In genomic region chr3:120174811-120175210, GRCh38 we compare ENCODE assay signal across 24 cellular contexts.
"Had no signal": no experiment of that assay in that cellular context is flagged by ENCODE, and none has a peak within 500 bp of the region (broad histone marks: within the 10 kb centered on the region; RNA-seq: fewer than 3 reads in every experiment).

No MANE protein-coding gene starts in this region.

- H3K27ac ChIP-seq: pancreas, psoas muscle, suprapubic skin, tibial artery, VCaP had no signal

- H3K27ac Mint-ChIP-seq: activated naive CD4-positive, alpha-beta T cell treated with anti-CD3 and anti-CD28 coated beads, Interleukin-2, amount 50 U/mL, for 72 hours; activated T-cell treated with anti-CD3 and anti-CD28 coated beads, Interleukin-2, amount 50 U/mL, for 72 hours; effector memory CD8-positive, alpha-beta T cell; naive thymus-derived CD4-positive, alpha-beta T cell had no signal

- H3K36me3 ChIP-seq: pancreas, suprapubic skin, tibial artery had no signal

- H3K4me1 Mint-ChIP-seq: naive thymus-derived CD4-positive, alpha-beta T cell had no signal

- H3K9me3 Mint-ChIP-seq: activated naive CD4-positive, alpha-beta T cell treated with anti-CD3 and anti-CD28 coated beads, Interleukin-2, amount 50 U/mL, for 72 hours; activated T-cell treated with anti-CD3 and anti-CD28 coated beads, Interleukin-2, amount 50 U/mL, for 72 hours; effector memory CD8-positive, alpha-beta T cell; naive thymus-derived CD4-positive, alpha-beta T cell had no signal

- ATAC-seq: activated naive CD4-positive, alpha-beta T cell treated with anti-CD3 and anti-CD28 coated beads, Interleukin-2, amount 50 U/mL, for 72 hours; activated T-cell treated with anti-CD3 and anti-CD28 coated beads, Interleukin-2, amount 50 U/mL, for 72 hours; effector memory CD8-positive, alpha-beta T cell; naive thymus-derived CD4-positive, alpha-beta T cell; pancreas; psoas muscle had no signal

- DNase-seq: activated CD4-positive, alpha-beta T cell treated with anti-CD3 and anti-CD28 coated beads for 4 hours; activated CD4-positive, alpha-beta T cell treated with anti-CD3 and anti-CD28 coated beads, Interleukin-2, amount 50 U/mL, for 4 hours; activated naive CD4-positive, alpha-beta T cell; activated T-cell treated with anti-CD3 and anti-CD28 coated beads for 4 hours; activated T-cell treated with anti-CD3 and anti-CD28 coated beads, Interleukin-2, amount 50 U/mL, for 72 hours; anterior cingulate cortex; cerebellar nuclear complex; cortex of kidney; effector memory CD8-positive, alpha-beta T cell; erythroblast; head of caudate nucleus; hippocampal formation; midbrain; naive thymus-derived CD4-positive, alpha-beta T cell; pancreas; psoas muscle; stimulated activated CD4-positive, alpha-beta T cell treated with anti-CD3 and anti-CD28 coated beads, Interleukin-15, amount 100 ng/mL, for 24 hours; stimulated activated CD4-positive, alpha-beta T cell treated with anti-CD3 and anti-CD28 coated beads, Interleukin-2, amount 100 ng/mL, for 24 hours; stimulated activated naive CD4-positive, alpha-beta T cell; T-helper 9 cell; tibial artery had no signal

- H3K9me3 ChIP-seq: pancreas, psoas muscle, suprapubic skin, tibial artery had no signal

- H3K4me3 Mint-ChIP-seq: activated T-cell treated with anti-CD3 and anti-CD28 coated beads, Interleukin-2, amount 50 U/mL, for 72 hours; effector memory CD8-positive, alpha-beta T cell; naive thymus-derived CD4-positive, alpha-beta T cell had no signal

- H3K4me1 ChIP-seq: pancreas had no signal

- H3K4me3 ChIP-seq: pancreas, psoas muscle, suprapubic skin, tibial artery had no signal

- H3K27me3 ChIP-seq: pancreas, suprapubic skin, tibial artery had no signal

- H3K36me3 Mint-ChIP-seq: activated naive CD4-positive, alpha-beta T cell treated with anti-CD3 and anti-CD28 coated beads, Interleukin-2, amount 50 U/mL, for 72 hours; naive thymus-derived CD4-positive, alpha-beta T cell had no signal
